ENCODE assay signal across 8 cellular contexts in genomic region chr10:112446855-112447691, GRCh38. TPM values are rescaled to one million over a fixed set of nuclear protein-coding genes. Genes with fewer than 3 reads are reported as not detected.
DNase-seq lines count a peak whose midpoint lies in the region; ATAC-seq and TF ChIP-seq lines count a peak whose summit lies in the region.

Gene VTI1A, plus strand, starts transcription at chr10:112447215. Its CDS starts 159 bp downstream, at chr10:112447374.
Gene ZDHHC6, minus strand, starts transcription at chr10:112446914. Its CDS starts 1,478 bp downstream, at chr10:112445436.

- peak; percentile 82 for DNase-seq in D341Med (ENCODE audit: low spot score)
- peak; percentile 77 for DNase-seq in HT1080 (ENCODE audit: low read depth)
- peak; percentile 78 for DNase-seq in activated T-cell treated with anti-CD3 and anti-CD28 coated beads for 24 hours (ENCODE audit: low read depth)
- DNase-seq in epithelial cell of prostate (ENCODE audit: low read depth, low spot score), result peak; percentile 51
- DNase-seq in mucosa of gallbladder (ENCODE audit: low spot score), result peak; percentile 79
- DNase-seq in stimulated activated CD8-positive, alpha-beta memory T cell treated with anti-CD3 and anti-CD28 coated beads, Interleukin-4, amount 100 ng/mL, for 48 hours, result peak; percentile 89

- H3K9ac ChIP-seq in OCI-LY1 (ENCODE audit: low read length), result peak within 1 kb of the TSS; percentile 95

- no peaks in the 10 kb centered on the region for H3K9me3 ChIP-seq in OCI-LY1 (ENCODE audit: low read length)

- peaks cover 24% of the 10 kb centered on the region for H3K4me1 ChIP-seq in OCI-LY1 (ENCODE audit: insufficient read depth, low read length, severe bottlenecking)

- ATAC-seq in GM21360 (IDR thresholded peaks at IDR 0.05; ENCODE audit: unreplicated experiment), result peak; percentile 90

- no peak within 1 kb of the TSS for H2AFZ ChIP-seq in OCI-LY1 (ENCODE audit: low read length)

- H3K4me3 ChIP-seq in OCI-LY1 (ENCODE audit: low read depth, low read length, poor library complexity, severe bottlenecking), result peak within 1 kb of the TSS; percentile 90

- peaks cover 35% of the 10 kb centered on the region for H3K36me3 ChIP-seq in OCI-LY1 (ENCODE audit: insufficient read depth, low read length)

- no peaks in the 10 kb centered on the region; the same call in 1 of the 2 replicates for H3F3A ChIP-seq in OCI-LY1 (ENCODE audit: insufficient read depth, low read length)

- peak within 1 kb of the TSS; percentile 72 for H3K4me2 ChIP-seq in OCI-LY1 (ENCODE audit: low read length)

- H3K27ac ChIP-seq in OCI-LY1 (ENCODE audit: low read depth, low read length, poor library complexity, severe bottlenecking) (peak within 1 kb of the TSS; percentile 42), epithelial cell of prostate (peak within 1 kb of the TSS; percentile 86)

- no peaks in the 10 kb centered on the region for H3K9me2 ChIP-seq in OCI-LY1 (ENCODE audit: low read depth, low read length)

- no peaks in the 10 kb centered on the region for H3K27me3 ChIP-seq in OCI-LY1 (ENCODE audit: insufficient read depth, low read length)

- no peaks in the 10 kb centered on the region for H4K20me1 ChIP-seq in OCI-LY1 (ENCODE audit: insufficient read depth, low read length)

- H3K79me2 ChIP-seq in OCI-LY1 (ENCODE audit: insufficient read depth, low read length), result peaks cover 40% of the 10 kb centered on the region

- TF ChIP-seq CTCF in OCI-LY1 (IDR thresholded peaks at IDR 0.05; ENCODE audit: low read length), result peak; percentile 31; the same call in 1 of the 2 replicates

RNA-seq across cellular contexts. Expression of gene VTI1A, which starts in this region (rescaled TPM):
- total RNA-seq in HT1080 (2014; rRNA removed; shearing (Covaris generic)), result 17.7 and 19.5 TPM in 2 replicates
- polyA plus RNA-seq in HT1080 (2015; cell fraction: cytosol; rRNA removed), result 15.5 and 18.6 TPM in 2 replicates
- 19.6 and 20.7 TPM in 2 replicates for polyA plus RNA-seq in HT1080 (2015; cell fraction: nucleus; rRNA removed)
- 28.1 TPM for total RNA-seq in mucosa of gallbladder

RNA-seq across cellular contexts. Expression of gene ZDHHC6, which starts in this region (rescaled TPM):
- total RNA-seq in HT1080 (2014; rRNA removed; shearing (Covaris generic)), result 36.3 and 38.0 TPM in 2 replicates
- 37.6 and 40.2 TPM in 2 replicates for polyA plus RNA-seq in HT1080 (2015; cell fraction: cytosol; rRNA removed)
- polyA plus RNA-seq in HT1080 (2015; cell fraction: nucleus; rRNA removed), result 104 and 106 TPM in 2 replicates
- total RNA-seq in mucosa of gallbladder, result 34.2 TPM

Comparison
In these comparisons a context has a peak if more than half of its experiments do, and no peak if none do; other contexts are left out.
1. Peak in every context shown above with its lines: DNase-seq, ATAC-seq, H3K4me3 ChIP-seq and H3K27ac ChIP-seq.